ENCODE assay signal across 13 cellular contexts in genomic region chr16:81465375-81465943, GRCh38.
"Had no signal": no experiment of that assay in that cellular context is flagged by ENCODE, and none has a peak within 500 bp of the region (broad histone marks: within the 10 kb centered on the region; RNA-seq: fewer than 3 reads in every experiment).

No MANE protein-coding gene starts in this region.

- DNase-seq: activated CD4-positive, alpha-beta T cell treated with anti-CD3 and anti-CD28 coated beads for 4 hours; activated CD8-positive, alpha-beta memory T cell treated with anti-CD3 and anti-CD28 coated beads for 24 hours; activated naive CD4-positive, alpha-beta T cell treated with anti-CD3 and anti-CD28 coated beads for 36 hours; effector CD8-positive, alpha-beta T cell; hippocampal formation; left cardiac atrium; mammary epithelial cell; nephron progenitor cell; T1000 had no signal

- H3K27me3 Mint-ChIP-seq: type B pancreatic cell had no signal

- H3K9me3 Mint-ChIP-seq: activated naive CD4-positive, alpha-beta T cell treated with anti-CD3 and anti-CD28 coated beads for 36 hours; nephron progenitor cell; type B pancreatic cell had no signal

- H3K4me3 Mint-ChIP-seq: activated naive CD4-positive, alpha-beta T cell treated with anti-CD3 and anti-CD28 coated beads for 36 hours; nephron progenitor cell; type B pancreatic cell had no signal

- H3K27ac Mint-ChIP-seq: activated naive CD4-positive, alpha-beta T cell treated with anti-CD3 and anti-CD28 coated beads for 36 hours; type B pancreatic cell had no signal

- H3K4me3 ChIP-seq: coronary artery, skin epidermis had no signal

- H3K27ac ChIP-seq: coronary artery, VCaP had no signal
